29 cellular contexts compared by ENCODE assay signal in the genomic region with DNA sequence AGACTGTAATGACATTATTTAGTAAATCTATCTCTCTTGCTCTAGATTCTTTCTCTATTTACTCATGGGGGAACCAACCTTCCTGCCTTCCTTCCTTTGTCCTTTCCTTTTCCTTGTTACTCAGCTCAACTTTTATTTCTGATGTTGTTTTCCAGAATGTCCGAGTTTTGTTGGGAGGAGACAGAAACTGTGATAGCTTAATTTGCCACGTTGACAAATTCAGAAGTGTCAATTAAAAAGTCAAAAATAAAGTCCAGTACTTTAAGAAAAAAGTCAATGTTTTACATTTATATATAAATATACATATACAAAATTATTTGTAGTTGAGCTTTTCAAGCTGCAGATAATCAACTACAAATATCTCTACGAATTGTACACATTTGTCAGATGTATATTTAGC.
DNase-seq lines count a peak whose midpoint lies in the region; ATAC-seq, FAIRE-seq and TF ChIP-seq lines count a peak whose summit lies in the region.
"Had no signal": no experiment of that assay in that cellular context is flagged by ENCODE, and none has a peak within 500 bp of the region (broad histone marks: within the 10 kb centered on the region; RNA-seq: fewer than 3 reads in every experiment).

No MANE protein-coding gene starts in this region.

- TF ChIP-seq POLR2A in HepG2 (IDR thresholded peaks at IDR 0.05; ENCODE audit: insufficient read depth in 1 of 2, low read depth in 2 of 2, low read length in 2 of 2) (no peak), right lobe of liver (IDR thresholded peaks at IDR 0.05) (no peak)

- H2AFZ ChIP-seq in HepG2 (ENCODE audit: low read length): no peak overlapping the region

- TF ChIP-seq CTCF in HepG2 (CRISPR knock-in tag; IDR thresholded peaks at IDR 0.05): no peak
- no peak for TF ChIP-seq CTCF in right lobe of liver (IDR thresholded peaks at IDR 0.05)

- H3K4me3 ChIP-seq in HepG2 (replicated peaks in 1 of 3; ENCODE audit: insufficient read depth in 1 of 3, low read depth in 2 of 3, low read length in 3 of 3): no peak overlapping the region
- no peak overlapping the region for H3K4me3 ChIP-seq in right lobe of liver
- H3K4me3 ChIP-seq: A549; BLaER1; BLaER1 treated with 17β-estradiol and CSF1 and Interleukin-3, amounts not matched to agents 10 nM and 100 nM had no signal

- intact Hi-C loops in HepG2 (cut with micrococcal nuclease; ENCODE audit: unreplicated experiment): no loop called here
- intact Hi-C loops in right lobe of liver (cut with DNase I): no loop called here

- TF ChIP-seq RAD21 in HepG2 (CRISPR knock-in tag; IDR thresholded peaks at IDR 0.05): no peak

- WGBS in HepG2 (ENCODE audit: low lambda C conversion rate): 3% methylated on average over 3 of the region's 3 CpGs
- WGBS in right lobe of liver (ENCODE audit: insufficient coverage, low coverage, low lambda C conversion rate, missing lambda C conversion rate): 38% methylated on average over 3 of the region's 3 CpGs

- no peaks in the 10 kb centered on the region for H3K4me1 ChIP-seq in HepG2 (ENCODE audit: insufficient read depth, low read length)
- H3K4me1 ChIP-seq in right lobe of liver: no peaks in the 10 kb centered on the region
- H3K4me1 ChIP-seq: A549; BE2C; BLaER1; BLaER1 treated with 17β-estradiol and CSF1 and Interleukin-3, amounts not matched to agents 10 nM and 100 nM; Caco-2 had no signal

- in situ Hi-C loops in HepG2 (cut with HindIII; ENCODE audit: extremely low pct_ligation_motif_present, low pct_unique_long_range_greater_than_20kb): no loop called here

- CTCF ChIA-PET in HepG2 (lab: Yijun Ruan, JAX; ENCODE audit: low intra/inter-chr PET ratio, low total read pairs): no interaction called here

- no peak for TF ChIP-seq EP300 in HepG2 (IDR thresholded peaks at IDR 0.05; ENCODE audit: low read depth in 2 of 2, low read length in 2 of 2)
- no peak for TF ChIP-seq EP300 in HepG2 (CRISPR knock-in tag; IDR thresholded peaks at IDR 0.05; ENCODE audit: borderline replicate concordance)

- no peaks in the 10 kb centered on the region for H3K79me2 ChIP-seq in HepG2 (ENCODE audit: insufficient read depth, low read length)

- FAIRE-seq in HepG2 (lab: Jason Lieb, UNC): no peak
- FAIRE-seq: A204.1, A549, D721Med had no signal

- H3K27ac ChIP-seq in HepG2 (ENCODE audit: extremely low read length, insufficient read depth, low read length): no peak overlapping the region
- no peak overlapping the region for H3K27ac ChIP-seq in right lobe of liver
- H3K27ac ChIP-seq: 22Rv1; A549; BLaER1; BLaER1 treated with 17β-estradiol and CSF1 and Interleukin-3, amounts not matched to agents 10 nM and 100 nM; C4-2B had no signal

- H3K9ac ChIP-seq in HepG2 (ENCODE audit: insufficient read depth, low read depth, low read length): no peak overlapping the region
- H3K9ac ChIP-seq: BLaER1; BLaER1 treated with 17β-estradiol and CSF1 and Interleukin-3, amounts not matched to agents 10 nM and 100 nM had no signal

- POLR2A ChIA-PET in HepG2 (lab: Yijun Ruan, JAX): no interaction called here

- H3K36me3 ChIP-seq in HepG2 (replicated peaks in 1 of 2; ENCODE audit: control insufficient read depth in 1 of 2, insufficient read depth in 2 of 2, low read length in 2 of 2): no peaks in the 10 kb centered on the region
- no peaks in the 10 kb centered on the region for H3K36me3 ChIP-seq in right lobe of liver
- H3K36me3 ChIP-seq: BE2C; BLaER1; BLaER1 treated with 17β-estradiol and CSF1 and Interleukin-3, amounts not matched to agents 10 nM and 100 nM had no signal

- no peak overlapping the region for H3K4me2 ChIP-seq in HepG2 (ENCODE audit: low read depth, low read length)
- H3K4me2 ChIP-seq: A549; BLaER1; BLaER1 treated with 17β-estradiol and CSF1 and Interleukin-3, amounts not matched to agents 10 nM and 100 nM had no signal

- ATAC-seq in HepG2 (no peak), right lobe of liver (no peak)
- ATAC-seq: A549; CD8-positive, alpha-beta T cell had no signal

- H3K27me3 ChIP-seq in HepG2 (ENCODE audit: control insufficient read depth in 1 of 2, insufficient read depth in 2 of 2, low read length in 2 of 2) (no peaks in the 10 kb centered on the region), right lobe of liver (no peaks in the 10 kb centered on the region)
- H3K27me3 ChIP-seq: BE2C; BLaER1; BLaER1 treated with 17β-estradiol and CSF1 and Interleukin-3, amounts not matched to agents 10 nM and 100 nM had no signal

- BruUV-seq in HepG2 (replicated peaks; lab: Mats Ljungman, UMichigan): no TSS peak

- no peak for DNase-seq in HepG2 (ENCODE audit: low spot score)
- no peak for DNase-seq in right lobe of liver
- DNase-seq: 8988T; ACHN; AML-193; BE2C; C1 segment of cervical spinal cord; Caco-2; Calu3; CD4-positive, alpha-beta memory T cell; CD4-positive, alpha-beta T cell; CD4-positive, CD25-positive, alpha-beta regulatory T cell; CD8-positive, alpha-beta memory T cell; CD8-positive, alpha-beta T cell; COR-L47; DMS 273 treated with DMSO at 0.1 percent for 48 hours; DMS153; DMS53; DMS79; DMS79 treated with DMSO at 0.1 percent for 48 hours; DND-41; EL had no signal

- H3K9me3 ChIP-seq in HepG2 (ENCODE audit: low read length) (no peaks in the 10 kb centered on the region), right lobe of liver (no peaks in the 10 kb centered on the region)
- H3K9me3 ChIP-seq: A549; BE2C; BLaER1; BLaER1 treated with 17β-estradiol and CSF1 and Interleukin-3, amounts not matched to agents 10 nM and 100 nM; Caco-2 had no signal

- H4K20me1 ChIP-seq in HepG2 (ENCODE audit: insufficient read depth, low read length): no peaks in the 10 kb centered on the region
- H4K20me1 ChIP-seq: BLaER1; BLaER1 treated with 17β-estradiol and CSF1 and Interleukin-3, amounts not matched to agents 10 nM and 100 nM had no signal

TF ChIP-seq in HepG2, 621 proteins besides CTCF, POLR2A, EP300 and RAD21:
- TF ChIP-seq, protein P1, sequence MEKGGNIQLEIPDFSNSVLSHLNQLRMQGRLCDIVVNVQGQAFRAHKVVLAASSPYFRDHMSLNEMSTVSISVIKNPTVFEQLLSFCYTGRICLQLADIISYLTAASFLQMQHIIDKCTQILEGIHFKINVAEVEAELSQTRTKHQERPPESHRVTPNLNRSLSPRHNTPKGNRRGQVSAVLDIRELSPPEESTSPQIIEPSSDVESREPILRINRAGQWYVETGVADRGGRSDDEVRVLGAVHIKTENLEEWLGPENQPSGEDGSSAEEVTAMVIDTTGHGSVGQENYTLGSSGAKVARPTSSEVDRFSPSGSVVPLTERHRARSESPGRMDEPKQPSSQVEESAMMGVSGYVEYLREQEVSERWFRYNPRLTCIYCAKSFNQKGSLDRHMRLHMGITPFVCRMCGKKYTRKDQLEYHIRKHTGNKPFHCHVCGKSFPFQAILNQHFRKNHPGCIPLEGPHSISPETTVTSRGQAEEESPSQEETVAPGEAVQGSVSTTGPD (CRISPR knock-in tag; IDR thresholded peaks at IDR 0.05): no peak
- TF ChIP-seq ZNF432 (CRISPR knock-in tag; IDR thresholded peaks at IDR 0.05; ENCODE audit: borderline replicate concordance) (no peak), IRF2 (CRISPR knock-in tag; IDR thresholded peaks at IDR 0.05) (no peak), ERF (CRISPR knock-in tag; IDR thresholded peaks at IDR 0.05) (no peak), MAFF (IDR thresholded peaks at IDR 0.05; ENCODE audit: low read depth, low read length) (peak; percentile 52; the same call in 1 of the 2 replicates), ZFP62 (CRISPR knock-in tag; IDR thresholded peaks at IDR 0.05) (no peak), TEAD3 (CRISPR knock-in tag; optimal IDR thresholded peaks at IDR 0.05; ENCODE audit: borderline replicate concordance) (no peak), MAFK (conservative IDR thresholded peaks at IDR 0.05 in 1 of 2, IDR thresholded peaks at IDR 0.05 in 1 of 2; ENCODE audit: low read length in 2 of 2) (peak; percentile 40 to 69), FOXA3 (CRISPR knock-in tag; IDR thresholded peaks at IDR 0.05) (no peak), KDM3A (CRISPR knock-in tag; IDR thresholded peaks at IDR 0.05; ENCODE audit: low read depth) (no peak), ZBTB8A (CRISPR knock-in tag; IDR thresholded peaks at IDR 0.05; ENCODE audit: borderline replicate concordance, low read depth) (no peak)
- TF ChIP-seq, protein P2, sequence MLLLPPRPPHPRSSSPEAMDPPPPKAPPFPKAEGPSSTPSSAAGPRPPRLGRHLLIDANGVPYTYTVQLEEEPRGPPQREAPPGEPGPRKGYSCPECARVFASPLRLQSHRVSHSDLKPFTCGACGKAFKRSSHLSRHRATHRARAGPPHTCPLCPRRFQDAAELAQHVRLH (CRISPR knock-in tag; IDR thresholded peaks at IDR 0.05; ENCODE audit: borderline replicate concordance, low read depth): no peak
- TF ChIP-seq, protein P3, sequence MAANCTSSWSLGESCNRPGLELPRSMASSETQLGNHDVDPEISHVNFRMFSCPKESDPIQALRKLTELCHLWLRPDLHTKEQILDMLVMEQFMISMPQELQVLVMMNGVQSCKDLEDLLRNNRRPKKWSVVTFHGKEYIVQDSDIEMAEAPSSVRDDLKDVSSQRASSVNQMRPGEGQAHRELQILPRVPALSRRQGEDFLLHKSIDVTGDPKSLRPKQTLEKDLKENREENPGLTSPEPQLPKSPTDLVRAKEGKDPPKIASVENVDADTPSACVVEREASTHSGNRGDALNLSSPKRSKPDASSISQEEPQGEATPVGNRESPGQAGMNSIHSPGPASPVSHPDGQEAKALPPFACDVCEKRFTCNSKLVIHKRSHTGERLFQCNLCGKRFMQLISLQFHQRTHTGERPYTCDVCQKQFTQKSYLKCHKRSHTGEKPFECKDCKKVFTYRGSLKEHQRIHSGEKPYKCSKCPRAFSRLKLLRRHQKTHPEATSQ (CRISPR knock-in tag; IDR thresholded peaks at IDR 0.05; ENCODE audit: borderline replicate concordance): no peak
- TF ChIP-seq, protein P4, sequence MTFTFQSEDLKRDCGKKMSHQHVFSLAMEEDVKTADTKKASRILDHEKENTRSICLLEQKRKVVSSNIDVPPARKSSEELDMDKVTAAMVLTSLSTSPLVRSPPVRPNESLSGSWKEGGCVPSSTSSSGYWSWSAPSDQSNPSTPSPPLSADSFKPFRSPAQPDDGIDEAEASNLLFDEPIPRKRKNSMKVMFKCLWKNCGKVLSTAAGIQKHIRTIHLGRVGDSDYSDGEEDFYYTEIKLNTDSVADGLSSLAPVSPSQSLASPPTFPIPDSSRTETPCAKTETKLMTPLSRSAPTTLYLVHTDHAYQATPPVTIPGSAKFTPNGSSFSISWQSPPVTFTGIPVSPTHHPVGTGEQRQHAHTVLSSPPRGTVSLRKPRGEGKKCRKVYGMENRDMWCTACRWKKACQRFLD (CRISPR knock-in tag; IDR thresholded peaks at IDR 0.05; ENCODE audit: borderline replicate concordance): no peak
